Comparison of ENCODE assay signal across 8 cellular contexts in genomic region chr7:75994388-75995051, GRCh38. TPM values are rescaled to one million over a fixed set of nuclear protein-coding genes. Genes with fewer than 3 reads are reported as not detected.
A peak's percentile ranks its signal among the peaks of the same experiment; 100 is the strongest.
DNase-seq lines count a peak whose midpoint lies in the region; ATAC-seq and TF ChIP-seq lines count a peak whose summit lies in the region.

TSS of gene TMEM120A (minus strand) at chr7:75994595. CDS start at chr7:75994570, 25 bp downstream.

- in situ Hi-C loops in GM13976 (cut with MboI; ENCODE audit: low sequenced_read_pairs, unreplicated experiment), result no loop called here

- H3K4me1 Mint-ChIP-seq in T-cell, result peaks cover 30 to 48% (median 44%) of the 10 kb centered on the region in 3 donors
- peaks cover 15% of the 10 kb centered on the region for H3K4me1 Mint-ChIP-seq in type B pancreatic cell (ENCODE audit: unreplicated experiment)

- H3K27ac ChIP-seq in adipose tissue (ENCODE audit: low read depth, low read length) (peak within 1 kb of the TSS; percentile 38), heart left ventricle (peak within 1 kb of the TSS; percentile 91 to 100 (median 96))

- intact Hi-C loops in heart left ventricle (cut with DNase I), result loop anchor here in 6 of 10 donors (2.0 to 10.0 kb wide), 5 partner anchors 32 to 120 kb away; partner anchors contain the start of genes POR (in 5 of the 6), RHBDD2 (in 2 of the 6), MDH2 (in 1 of the 6) and STYXL1 (in 1 of the 6)
- intact Hi-C loops in posterior cingulate gyrus (cut with DNase I), result loop anchor here (5.0 to 10.0 kb wide), 3 partner anchors 50 to 117 kb away; partner anchors contain the start of genes MDH2, POR, RHBDD2 and STYXL1

- CTCF ChIA-PET in T-cell (lab: Charles Lee), result no interaction called here

- no peaks in the 10 kb centered on the region for H3K27me3 ChIP-seq in heart left ventricle

- peak within 1 kb of the TSS; percentile 67 to 78 (median 76) for H3K4me3 Mint-ChIP-seq in T-cell
- H3K4me3 Mint-ChIP-seq in type B pancreatic cell, result peak within 1 kb of the TSS; percentile 85

- H3K36me3 ChIP-seq in heart left ventricle, result peaks cover 0 to 19% (median 0%) of the 10 kb centered on the region in 9 donors

- DNase-seq in GM13976 (ENCODE audit: low spot score) (peak; percentile 100), NCI-H146 (lab: John Stamatoyannopoulos, UW) (peak; percentile 94), T-cell (peak; percentile 83 to 97 (median 90)), heart left ventricle (peak; percentile 98 to 99 (median 98)), posterior cingulate gyrus (peak; percentile 88 to 99 (median 93)), type B pancreatic cell (ENCODE audit: extremely low spot score, unreplicated experiment) (peak; percentile 97)

- H3K36me3 Mint-ChIP-seq in T-cell, result peaks cover 8% of the 10 kb centered on the region
- peaks cover 14% of the 10 kb centered on the region for H3K36me3 Mint-ChIP-seq in type B pancreatic cell

- TF ChIP-seq CTCF in GM13976 (IDR thresholded peaks at IDR 0.05; ENCODE audit: borderline replicate concordance, control extremely low read depth, extremely low read depth, insufficient read depth, missing control alignments), result peak; percentile 2
- TF ChIP-seq CTCF in heart left ventricle (IDR thresholded peaks at IDR 0.05), result peak in 9 of 12 donors; percentile 12 to 53 (median 32)
- peak; percentile 44 for TF ChIP-seq CTCF in type B pancreatic cell (conservative IDR thresholded peaks at IDR 0.05)

- POLR2A ChIA-PET in T-cell (lab: Charles Lee), result interaction anchor here in 1 of 2 donors (0.6 kb wide), 1 partner anchor 357 kb away, joined by 3 read pairs; no protein-coding TSS in a partner anchor

- H3K9me3 Mint-ChIP-seq in T-cell, result no peaks in the 10 kb centered on the region
- H3K9me3 Mint-ChIP-seq in type B pancreatic cell, result no peaks in the 10 kb centered on the region

- peak; percentile 46 to 95 for TF ChIP-seq POLR2A in heart left ventricle (IDR thresholded peaks at IDR 0.05)

- H3K4me1 ChIP-seq in heart left ventricle, result peaks cover 6 to 50% (median 36%) of the 10 kb centered on the region in 12 donors

- H3K27me3 Mint-ChIP-seq in T-cell, result no peaks in the 10 kb centered on the region
- no peaks in the 10 kb centered on the region for H3K27me3 Mint-ChIP-seq in type B pancreatic cell

- ATAC-seq in HG02870 (IDR thresholded peaks at IDR 0.05; ENCODE audit: unreplicated experiment) (peak; percentile 89), T-cell (replicated peaks in 1 of 4) (peak; percentile 98 to 99 (median 98)), heart left ventricle (peak; percentile 89 to 93 (median 90))

- 2 to 3% (median 2%) methylated on average over 47 to 51 of the region's 51 CpGs for WGBS in adipose tissue, 3 donors
- 0 to 3% (median 2%) methylated on average over 14 to 51 of the region's 51 CpGs for WGBS in heart left ventricle, 4 donors

- H3K9me3 ChIP-seq in heart left ventricle, result no peaks in the 10 kb centered on the region

- H3K27ac Mint-ChIP-seq in T-cell (peak within 1 kb of the TSS in 1 of 2 donors; percentile 19), type B pancreatic cell (peak within 1 kb of the TSS; percentile 48)

- peak within 1 kb of the TSS; percentile 60 to 97 (median 82) for H3K4me3 ChIP-seq in heart left ventricle

RNA-seq across cellular contexts. Expression of gene TMEM120A, which starts in this region (rescaled TPM):
- total RNA-seq in T-cell, result 10 to 100 TPM; 15.2 to 38.5 (median 34.4) TPM
- polyA plus RNA-seq in adipose tissue, result 100 to 1,000 TPM in 2 of 3 donors, 10 to 100 TPM in 1; 62.5 to 257 (median 117) TPM
- total RNA-seq in heart left ventricle, result 100 to 1,000 TPM in 7 of 9 donors, 10 to 100 TPM in 2; 63.8 to 181 (median 125) TPM
- 100 to 1,000 TPM; 138 to 152 TPM for polyA plus RNA-seq in heart left ventricle
- 22.5 and 37.1 TPM in 2 replicates for total RNA-seq in type B pancreatic cell (ENCODE audit: low replicate concordance)

Comparison
In these comparisons a context has a peak if more than half of its experiments do, and no peak if none do; other contexts are left out.
1. Peak in every context shown above with its lines: DNase-seq, ATAC-seq, H3K4me3 ChIP-seq and H3K27ac ChIP-seq.